In the genomic region with DNA sequence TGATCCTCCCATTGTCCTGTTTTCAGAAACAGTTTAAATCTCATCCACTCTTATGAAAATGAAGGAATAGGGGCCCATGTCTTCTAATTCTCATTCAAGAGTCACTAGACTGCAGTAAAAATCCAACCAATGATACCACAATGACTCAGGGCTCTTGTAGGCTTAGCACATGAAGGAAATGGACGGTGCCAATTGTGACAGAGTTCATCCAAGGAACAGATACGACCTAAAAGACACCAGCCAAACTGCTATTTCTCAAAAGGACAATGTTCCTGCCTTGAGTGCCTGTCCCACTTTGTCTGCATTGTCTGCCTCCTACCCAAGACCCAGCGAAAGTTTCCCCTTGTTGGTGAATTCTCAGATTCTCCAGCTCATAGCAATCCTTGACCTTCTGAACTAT, we compare ENCODE assay signal across 20 cellular contexts.
DNase-seq lines count a peak whose midpoint lies in the region; ATAC-seq and TF ChIP-seq lines count a peak whose summit lies in the region.
"Had no signal": no experiment of that assay in that cellular context is flagged by ENCODE, and none has a peak within 500 bp of the region (broad histone marks: within the 10 kb centered on the region; RNA-seq: fewer than 3 reads in every experiment).

No MANE protein-coding gene starts in this region.

- no peak for ATAC-seq in GM21390 (IDR thresholded peaks at IDR 0.05; ENCODE audit: unreplicated experiment)
- ATAC-seq: activated CD8-positive, alpha-beta T cell treated with anti-CD3 and anti-CD28 coated beads, Interleukin-2, amount 10 ng/mL, durations not matched to agents 7 days and 5 days; gastroesophageal sphincter; SK-N-SH treated with all-trans-retinoic acid at 6 μM for 48 hours had no signal

- no peaks in the 10 kb centered on the region for H3K36me3 ChIP-seq in adipocyte (ENCODE audit: control insufficient read depth, insufficient read depth, low read length, severe bottlenecking)
- H3K36me3 ChIP-seq: gastroesophageal sphincter, HAP-1, right atrium auricular region, tibial artery had no signal

- POLR2A ChIA-PET in AG04449 (lab: Yijun Ruan, JAX) = no interaction called here

- peak; percentile 42 for DNase-seq in AG04449 (ENCODE audit: low read depth, low spot score)
- peak; percentile 71 for DNase-seq in H4 (ENCODE audit: low spot score)
- peak; percentile 37 for DNase-seq in adipocyte (ENCODE audit: low read depth)
- peak; percentile 45 for DNase-seq in fibroblast of pulmonary artery (ENCODE audit: low read depth)
- DNase-seq in activated effector memory CD4-positive, alpha-beta T cell treated with anti-CD3 and anti-CD28 coated beads, Interleukin-2, amount 50 U/mL, for 16 hours = no peak
- no peak for DNase-seq in G401 (ENCODE audit: low spot score)
- DNase-seq in SKM-1 treated with dmso at 0.1 percent for 144 hours (lab: John Stamatoyannopoulos, UW; ENCODE audit: unreplicated experiment) = no peak
- DNase-seq: activated CD8-positive, alpha-beta T cell treated with anti-CD3 and anti-CD28 coated beads, Interleukin-2, amount 10 ng/mL, durations not matched to agents 7 days and 5 days; AML-193; amniotic stem cell; dorsolateral prefrontal cortex; NCI-H1417; nephron progenitor cell; stimulated activated CD4-positive, alpha-beta T cell treated with anti-CD3 and anti-CD28 coated beads, Interleukin-4, amount 100 ng/mL, for 1 hour; tibial artery had no signal

- no peak overlapping the region for H3K9ac ChIP-seq in adipocyte (ENCODE audit: low read length)

- no peaks in the 10 kb centered on the region for H3K27me3 ChIP-seq in adipocyte (replicated peaks; ENCODE audit: control insufficient read depth, insufficient read depth, low read length)
- H3K27me3 ChIP-seq: dorsolateral prefrontal cortex, gastroesophageal sphincter, right atrium auricular region, tibial artery had no signal

- H3K4me3 ChIP-seq in AG04449 (ENCODE audit: low read depth, low read length) (no peak overlapping the region), adipocyte (ENCODE audit: low read length) (peak overlapping the region; percentile 34), fibroblast of pulmonary artery (replicated peaks; ENCODE audit: low read depth, low read length) (no peak overlapping the region)
- H3K4me3 ChIP-seq: dorsolateral prefrontal cortex, gastroesophageal sphincter, HAP-1, right atrium auricular region, tibial artery had no signal

- in situ Hi-C loops in G401 (cut with HindIII; ENCODE audit: low sequenced_read_pairs) = no loop called here

- CTCF ChIA-PET in AG04449 (lab: Yijun Ruan, JAX) = no interaction called here

- H3K4me1 ChIP-seq in adipocyte (ENCODE audit: control insufficient read depth, insufficient read depth, low read length) = peaks cover 17% of the 10 kb centered on the region
- H3K4me1 ChIP-seq: gastroesophageal sphincter, HAP-1, right atrium auricular region, tibial artery had no signal

- TF ChIP-seq CTCF in AG04449 (IDR thresholded peaks at IDR 0.05; ENCODE audit: insufficient read depth, low read length, missing control alignments) (no peak), fibroblast of pulmonary artery (IDR thresholded peaks at IDR 0.05; ENCODE audit: low read length, missing control alignments) (no peak)

- H3K9me3 ChIP-seq in adipocyte (ENCODE audit: control insufficient read depth, low read length) = peaks cover 4% of the 10 kb centered on the region
- H3K9me3 ChIP-seq: HAP-1, right atrium auricular region, tibial artery had no signal

Comparison
In these comparisons a context has a peak if more than half of its experiments do, and no peak if none do; other contexts are left out.
1. DNase-seq: peak in AG04449 (single experiment), H4 (single experiment), adipocyte (single experiment) and fibroblast of pulmonary artery (single experiment); none in activated effector memory CD4-positive, alpha-beta T cell treated with anti-CD3 and anti-CD28 coated beads, Interleukin-2, amount 50 U/mL, for 16 hours (single experiment), G401 (single experiment) and SKM-1 treated with dmso at 0.1 percent for 144 hours (single experiment).